ENCODE assay signal across 16 cellular contexts in genomic region chr9:134944351-134944802, GRCh38. TPM values are rescaled to one million over a fixed set of nuclear protein-coding genes. Genes with fewer than 3 reads are reported as not detected.
DNase-seq lines count a peak whose midpoint lies in the region; ATAC-seq, FAIRE-seq and TF ChIP-seq lines count a peak whose summit lies in the region.
"Had no signal": no experiment of that assay in that cellular context is flagged by ENCODE, and none has a peak within 500 bp of the region (broad histone marks: within the 10 kb centered on the region; RNA-seq: fewer than 3 reads in every experiment).

No MANE protein-coding gene starts in this region.

- no peak for TF ChIP-seq CTCF in right lobe of liver (IDR thresholded peaks at IDR 0.05)
- no peak for TF ChIP-seq CTCF in HepG2 (CRISPR knock-in tag; IDR thresholded peaks at IDR 0.05)
- TF ChIP-seq CTCF in left lung (IDR thresholded peaks at IDR 0.05), result no peak
- no peak for TF ChIP-seq CTCF in esophagus squamous epithelium (IDR thresholded peaks at IDR 0.05)

- H3K9ac ChIP-seq in HepG2 (ENCODE audit: insufficient read depth, low read depth, low read length), result no peak overlapping the region

- TF ChIP-seq EP300 in HepG2 (IDR thresholded peaks at IDR 0.05; ENCODE audit: low read depth in 2 of 2, low read length in 2 of 2), result no peak
- TF ChIP-seq EP300 in HepG2 (CRISPR knock-in tag; IDR thresholded peaks at IDR 0.05; ENCODE audit: borderline replicate concordance), result no peak

- peak in 1 of 3 donors; percentile 37 for DNase-seq in right lobe of liver
- DNase-seq in HepG2 (ENCODE audit: low spot score), result no peak
- no peak for DNase-seq in left lung
- peak; percentile 37 to 55 for DNase-seq in aorta
- DNase-seq in esophagus squamous epithelium (lab: John Stamatoyannopoulos, UW), result no peak
- DNase-seq in KG1 (lab: John Stamatoyannopoulos, UW), result no peak
- DNase-seq: brain microvascular endothelial cell; stimulated activated CD4-positive, alpha-beta T cell treated with anti-CD3 and anti-CD28 coated beads, Interleukin-2, amount 100 ng/mL, for 24 hours had no signal

- CTCF ChIA-PET in HepG2 (lab: Yijun Ruan, JAX; ENCODE audit: low intra/inter-chr PET ratio, low total read pairs), result no interaction called here

- no peak for FAIRE-seq in HepG2 (lab: Jason Lieb, UNC)
- FAIRE-seq: GM12891, GM19239, pancreas had no signal

- BruUV-seq in HepG2 (replicated peaks; lab: Mats Ljungman, UMichigan), result no TSS peak

- intact Hi-C loops in right lobe of liver (cut with DNase I), result no loop called here
- intact Hi-C loops in HepG2 (cut with micrococcal nuclease; ENCODE audit: unreplicated experiment), result no loop called here
- intact Hi-C loops in left lung (cut with DNase I), result no loop called here
- intact Hi-C loops in aorta (cut with DNase I), result no loop called here
- intact Hi-C loops in esophagus squamous epithelium (cut with DNase I), result no loop called here

- H3K27me3 ChIP-seq in right lobe of liver (no peaks in the 10 kb centered on the region), HepG2 (ENCODE audit: control insufficient read depth in 1 of 2, insufficient read depth in 2 of 2, low read length in 2 of 2) (peaks cover 5 to 37% of the 10 kb centered on the region in 2 experiments; a peak in 4 of 5 replicates), ectodermal cell (ENCODE audit: control insufficient read depth, insufficient read depth, low read length, poor library complexity, severe bottlenecking) (no peaks in the 10 kb centered on the region), left lung (peaks cover 12 to 71% of the 10 kb centered on the region in 2 donors), aorta (ENCODE audit: control insufficient read depth in 1 of 2, insufficient read depth in 2 of 2, low read length in 1 of 2) (no peaks in the 10 kb centered on the region), esophagus squamous epithelium (peaks cover 0 to 93% (median 0%) of the 10 kb centered on the region in 4 donors)
- H3K27me3 ChIP-seq: pancreas had no signal

- no peak overlapping the region for H2AFZ ChIP-seq in HepG2 (ENCODE audit: low read length)

- WGBS in right lobe of liver (ENCODE audit: insufficient coverage, low coverage, low lambda C conversion rate, missing lambda C conversion rate), result 29% methylated on average over 8 of the region's 14 CpGs
- 7% methylated on average over 11 of the region's 14 CpGs for WGBS in HepG2 (ENCODE audit: low lambda C conversion rate)
- WGBS in ectodermal cell, 2 experiments, result 20 to 24% methylated on average over 12 to 14 of the region's 14 CpGs
- 9 to 14% methylated on average over 14 of the region's 14 CpGs for WGBS in aorta, 2 donors
- 15 to 26% methylated on average over 11 of the region's 14 CpGs for WGBS in esophagus squamous epithelium, 2 donors

- H3K36me3 ChIP-seq in right lobe of liver (no peaks in the 10 kb centered on the region), HepG2 (replicated peaks in 1 of 2; ENCODE audit: control insufficient read depth in 1 of 2, insufficient read depth in 2 of 2, low read length in 2 of 2) (no peaks in the 10 kb centered on the region), ectodermal cell (ENCODE audit: control insufficient read depth, insufficient read depth, low read length) (no peaks in the 10 kb centered on the region), left lung (no peaks in the 10 kb centered on the region), aorta (ENCODE audit: control insufficient read depth in 1 of 2, insufficient read depth in 2 of 2, low read length in 1 of 2) (no peaks in the 10 kb centered on the region), esophagus squamous epithelium (no peaks in the 10 kb centered on the region)
- H3K36me3 ChIP-seq: brain microvascular endothelial cell, pancreas had no signal

- in situ Hi-C loops in HepG2 (cut with HindIII; ENCODE audit: extremely low pct_ligation_motif_present, low pct_unique_long_range_greater_than_20kb), result no loop called here

- no peak for TF ChIP-seq POLR2A in right lobe of liver (IDR thresholded peaks at IDR 0.05)
- TF ChIP-seq POLR2A in HepG2 (IDR thresholded peaks at IDR 0.05; ENCODE audit: insufficient read depth in 1 of 2, low read depth in 2 of 2, low read length in 2 of 2), result no peak
- TF ChIP-seq POLR2A in esophagus squamous epithelium (IDR thresholded peaks at IDR 0.05), result no peak

- no peak for TF ChIP-seq RAD21 in HepG2 (CRISPR knock-in tag; IDR thresholded peaks at IDR 0.05)

- no peaks in the 10 kb centered on the region for H3K9me3 ChIP-seq in right lobe of liver
- H3K9me3 ChIP-seq in HepG2 (ENCODE audit: low read length), result no peaks in the 10 kb centered on the region
- H3K9me3 ChIP-seq in ectodermal cell (ENCODE audit: control insufficient read depth, low read length), result no peaks in the 10 kb centered on the region
- H3K9me3 ChIP-seq in left lung, result no peaks in the 10 kb centered on the region
- no peaks in the 10 kb centered on the region for H3K9me3 ChIP-seq in aorta (ENCODE audit: control insufficient read depth, low read length)
- no peaks in the 10 kb centered on the region for H3K9me3 ChIP-seq in esophagus squamous epithelium
- H3K9me3 ChIP-seq: pancreas had no signal

- POLR2A ChIA-PET in HepG2 (lab: Yijun Ruan, JAX), result no interaction called here

- 0 out of 2 replicates have a peak, but pooled peaks cover 2% of the 10 kb centered on the region for H4K20me1 ChIP-seq in HepG2 (ENCODE audit: insufficient read depth, low read length)

- H3K4me2 ChIP-seq in HepG2 (ENCODE audit: low read depth, low read length), result no peak overlapping the region

- no peaks in the 10 kb centered on the region for H3K79me2 ChIP-seq in HepG2 (ENCODE audit: insufficient read depth, low read length)

- no peaks in the 10 kb centered on the region for H3K4me1 ChIP-seq in right lobe of liver
- H3K4me1 ChIP-seq in HepG2 (ENCODE audit: insufficient read depth, low read length), result no peaks in the 10 kb centered on the region
- peaks cover 44% of the 10 kb centered on the region for H3K4me1 ChIP-seq in ectodermal cell (ENCODE audit: control insufficient read depth, insufficient read depth, low read length)
- H3K4me1 ChIP-seq in left lung, result no peaks in the 10 kb centered on the region
- no peaks in the 10 kb centered on the region for H3K4me1 ChIP-seq in aorta (ENCODE audit: control insufficient read depth in 1 of 2, insufficient read depth in 2 of 2, low read length in 2 of 2)
- H3K4me1 ChIP-seq in esophagus squamous epithelium, result peaks cover 3 to 29% (median 17%) of the 10 kb centered on the region in 3 donors

- H3K4me3 ChIP-seq in right lobe of liver (no peak overlapping the region), HepG2 (replicated peaks in 1 of 3; ENCODE audit: insufficient read depth in 1 of 3, low read depth in 2 of 3, low read length in 3 of 3) (no peak overlapping the region), ectodermal cell (ENCODE audit: insufficient read depth, low read depth, low read length) (no peak overlapping the region), left lung (no peak overlapping the region), aorta (ENCODE audit: low read length in 2 of 2) (no peak overlapping the region), esophagus squamous epithelium (no peak overlapping the region)
- H3K4me3 ChIP-seq: pancreas had no signal

- ATAC-seq in right lobe of liver (peak in 3 of 4 donors; percentile 19 to 50 (median 19)), HepG2 (no peak), left lung (peak; percentile 50), aorta (ENCODE audit: low FRiP score) (peak; percentile 36), GM21717 (IDR thresholded peaks at IDR 0.05; ENCODE audit: unreplicated experiment) (no peak)
- ATAC-seq: activated T-helper 17 cell treated with anti-CD3 and anti-CD28 coated beads, Interleukin-2, amount 50 U/mL, for 72 hours; pancreas had no signal

- H3K27ac ChIP-seq in right lobe of liver (no peak overlapping the region), HepG2 (ENCODE audit: extremely low read length, insufficient read depth, low read length) (no peak overlapping the region), ectodermal cell (ENCODE audit: insufficient read depth, low read depth, low read length, poor library complexity, severe bottlenecking) (peak overlapping the region; percentile 77), left lung (no peak overlapping the region), aorta (ENCODE audit: low read depth in 1 of 2, low read length in 2 of 2) (no peak overlapping the region), esophagus squamous epithelium (peak overlapping the region in 2 of 4 donors; percentile 3 to 5)
- H3K27ac ChIP-seq: brain microvascular endothelial cell, pancreas had no signal

TF ChIP-seq in HepG2, 621 proteins besides CTCF, POLR2A, EP300 and RAD21:
- TF ChIP-seq CEBPG (CRISPR knock-in tag; IDR thresholded peaks at IDR 0.05) (no peak), CC2D1A (CRISPR knock-in tag; IDR thresholded peaks at IDR 0.05) (no peak)

RNA-seq across cellular contexts. Expression of gene FCN1, which starts 26.7 kb away (rescaled TPM):
- total RNA-seq in right lobe of liver, result 1 to 10 TPM in 5 of 6 experiments, under 1 TPM in 1; 0.68 to 5.3 (median 1.7) TPM
- total RNA-seq in HepG2 (2016; rRNA removed; fragmentation: Illumina TruSeq; extraction: Trizol), result not detected in 2 replicates
- not detected in 2 replicates for total RNA-seq in HepG2 (2016; cell fraction: cytosol; rRNA removed; fragmentation: Illumina TruSeq; extraction: Trizol; ENCODE audit: low read depth)
- total RNA-seq in HepG2 (2016; cell fraction: insoluble cytoplasmic fraction; rRNA removed; fragmentation: Illumina TruSeq; extraction: Trizol), result not detected in 2 replicates
- total RNA-seq in HepG2 (2016; cell fraction: membrane; rRNA removed; fragmentation: Illumina TruSeq; extraction: Trizol), result not detected in 2 replicates
- total RNA-seq in HepG2 (2016; cell fraction: nucleus; rRNA removed; fragmentation: Illumina TruSeq; extraction: Trizol), result not detected in 2 replicates
- polyA plus RNA-seq in HepG2 (2011; rRNA removed), result not detected in 2 replicates
- not detected in 2 replicates for polyA plus RNA-seq in HepG2 (2011; cell fraction: cytosol; rRNA removed)
- polyA plus RNA-seq in HepG2 (2011; cell fraction: nucleus; rRNA removed), result not detected in 2 replicates
- not detected in 2 replicates for polyA plus RNA-seq in HepG2 (2012)
- polyA plus RNA-seq in HepG2 (2016; cell fraction: cytosol; fragmentation: Illumina TruSeq; extraction: Trizol; ENCODE audit: low read depth), result not detected in 2 replicates
- polyA plus RNA-seq in HepG2 (2016; cell fraction: insoluble cytoplasmic fraction; fragmentation: Illumina TruSeq; extraction: Trizol; ENCODE audit: low read depth), result not detected in 2 replicates
- polyA plus RNA-seq in HepG2 (2016; cell fraction: membrane; fragmentation: Illumina TruSeq; extraction: Trizol; ENCODE audit: low read depth), result not detected in 2 replicates
- polyA plus RNA-seq in HepG2 (2016; cell fraction: nucleus; fragmentation: Illumina TruSeq; extraction: Trizol; ENCODE audit: insufficient read depth, low read depth), result not detected in 2 replicates
- polyA minus RNA-seq in HepG2 (2011; rRNA and poly(A)+ RNA removed; ENCODE audit: low replicate concordance), result not detected in 2 replicates
- not detected in 2 replicates for polyA minus RNA-seq in HepG2 (2011; cell fraction: cytosol; rRNA and poly(A)+ RNA removed)
- polyA minus RNA-seq in HepG2 (2011; cell fraction: nucleus; rRNA and poly(A)+ RNA removed), result not detected in 2 replicates
- not detected for polyA plus RNA-seq in ectodermal cell (2013, experiment 1 of 4)
- polyA plus RNA-seq in ectodermal cell (2013, experiment 2 of 4), result not detected
- not detected for polyA plus RNA-seq in ectodermal cell (2013, experiment 3 of 4)
- not detected for polyA plus RNA-seq in ectodermal cell (2013, experiment 4 of 4)
- total RNA-seq in left lung, result 10 to 100 TPM; 28.4 to 72.1 TPM
- total RNA-seq in aorta, result 10 to 100 TPM; 10.0 to 14.4 TPM
- 1 to 10 TPM in 1 of 2 donors, under 1 TPM in 1; 0.97 to 2.0 TPM for polyA plus RNA-seq in aorta
- total RNA-seq in esophagus squamous epithelium, result 1 to 10 TPM in 1 of 4 donors, under 1 TPM in 2, not detected in 1; 0.22 to 5.7 (median 0.76) TPM
- total RNA-seq: activated T-helper 17 cell treated with anti-CD3 and anti-CD28 coated beads, Interleukin-2, amount 50 U/mL, for 72 hours; lung microvascular endothelial cell; RPMI7951 had no signal

Comparison
In these comparisons a context has a peak if more than half of its experiments do, and no peak if none do; other contexts are left out.
1. ATAC-seq: peak in right lobe of liver (3 of 4), left lung (single experiment) and aorta (single experiment); none in HepG2 (single experiment) and GM21717 (single experiment).
2. DNase-seq: peak in aorta (2 of 2); none in HepG2 (single experiment), left lung (0 of 2), esophagus squamous epithelium (single experiment) and KG1 (single experiment).